ENCODE assay signal across 8 cellular contexts in genomic region chrX:68895339-68896250, GRCh38.
DNase-seq lines count a peak whose midpoint lies in the region; FAIRE-seq and TF ChIP-seq lines count a peak whose summit lies in the region.

No MANE protein-coding gene starts in this region.

- no peak for TF ChIP-seq CTCF in HEK293 (tag by site-specific recombination; IDR thresholded peaks at IDR 0.05)

- peak; percentile 43 for DNase-seq in amniotic epithelial cell (ENCODE audit: low read depth)
- peak; percentile 45 for DNase-seq in hepatic stellate cell (ENCODE audit: low spot score)
- DNase-seq in small intestine, result peak; percentile 91
- DNase-seq in COLO829 (ENCODE audit: low spot score), result no peak
- DNase-seq in NCI-H1930 (lab: John Stamatoyannopoulos, UW), result no peak
- no peak for DNase-seq in activated naive CD4-positive, alpha-beta T cell treated with anti-CD3 and anti-CD28 coated beads, Interleukin-2, amount 10 ng/mL, durations not matched to agents 7 days and 5 days
- DNase-seq in Kasumi-1 (lab: John Stamatoyannopoulos, UW), result no peak

- H3K4me1 ChIP-seq in HEK293 (ENCODE audit: control insufficient read depth, insufficient read depth, low read length), result no peaks in the 10 kb centered on the region
- no peaks in the 10 kb centered on the region for H3K4me1 ChIP-seq in small intestine (ENCODE audit: control insufficient read depth in 2 of 2, insufficient read depth in 1 of 2, low read depth in 1 of 2, low read length in 1 of 2)

- WGBS in small intestine, 3 donors, result 26 to 42% (median 40%) methylated on average over 9 of the region's 9 CpGs

- no peaks in the 10 kb centered on the region for H3K27me3 ChIP-seq in small intestine (ENCODE audit: control insufficient read depth in 2 of 2, insufficient read depth in 2 of 2, low read length in 2 of 2)

- FAIRE-seq in small intestine (lab: Jason Lieb, UNC), result no peak

- H3K27ac Mint-ChIP-seq in activated naive CD4-positive, alpha-beta T cell treated with anti-CD3 and anti-CD28 coated beads, Interleukin-2, amount 10 ng/mL, durations not matched to agents 7 days and 5 days, result no peak overlapping the region

- no peak overlapping the region for H3K4me3 Mint-ChIP-seq in activated naive CD4-positive, alpha-beta T cell treated with anti-CD3 and anti-CD28 coated beads, Interleukin-2, amount 10 ng/mL, durations not matched to agents 7 days and 5 days

- no peaks in the 10 kb centered on the region for H3K36me3 Mint-ChIP-seq in activated naive CD4-positive, alpha-beta T cell treated with anti-CD3 and anti-CD28 coated beads, Interleukin-2, amount 10 ng/mL, durations not matched to agents 7 days and 5 days

- POLR2A ChIA-PET in HEK293 (lab: Yijun Ruan, JAX), result interaction anchor here (1.2 kb wide), 2 partner anchors 12 to 67 kb away, joined by 3 read pairs; partner anchors contain the start of gene EFNB1

- H3K9me3 ChIP-seq in HEK293 (ENCODE audit: control insufficient read depth, insufficient read depth, low read depth, low read length) (no peaks in the 10 kb centered on the region), small intestine (ENCODE audit: control insufficient read depth, low read depth) (no peaks in the 10 kb centered on the region)

- H3K9me3 Mint-ChIP-seq in activated naive CD4-positive, alpha-beta T cell treated with anti-CD3 and anti-CD28 coated beads, Interleukin-2, amount 10 ng/mL, durations not matched to agents 7 days and 5 days, result no peaks in the 10 kb centered on the region

- CTCF ChIA-PET in HEK293 (lab: Yijun Ruan, JAX), result no interaction called here
- CTCF ChIA-PET in activated naive CD4-positive, alpha-beta T cell treated with anti-CD3 and anti-CD28 coated beads, Interleukin-2, amount 10 ng/mL, durations not matched to agents 7 days and 5 days (lab: Charles Lee), result no interaction called here

- no peaks in the 10 kb centered on the region for H3K36me3 ChIP-seq in HEK293 (ENCODE audit: control insufficient read depth in 2 of 2, insufficient read depth in 1 of 2, low read length in 2 of 2)
- H3K36me3 ChIP-seq in small intestine (ENCODE audit: control insufficient read depth in 2 of 2, insufficient read depth in 2 of 2, low read length in 2 of 2), result no peaks in the 10 kb centered on the region

- H3K4me1 Mint-ChIP-seq in activated naive CD4-positive, alpha-beta T cell treated with anti-CD3 and anti-CD28 coated beads, Interleukin-2, amount 10 ng/mL, durations not matched to agents 7 days and 5 days, result peaks cover 2% of the 10 kb centered on the region

- H3K27ac ChIP-seq in HEK293 (ENCODE audit: extremely low read depth, low read depth, low read length), result no peak overlapping the region
- peak overlapping the region; percentile 73 to 87 for H3K27ac ChIP-seq in small intestine (ENCODE audit: low read depth in 1 of 2, low read length in 1 of 2)

- H3K4me3 ChIP-seq in HEK293 (ENCODE audit: low read depth, low read length), result no peak overlapping the region
- no peak overlapping the region for H3K4me3 ChIP-seq in small intestine (ENCODE audit: low read depth in 1 of 2, low read length in 2 of 2)

- H3K27me3 Mint-ChIP-seq in activated naive CD4-positive, alpha-beta T cell treated with anti-CD3 and anti-CD28 coated beads, Interleukin-2, amount 10 ng/mL, durations not matched to agents 7 days and 5 days, result peaks cover 3% of the 10 kb centered on the region

TF ChIP-seq in HEK293, 187 proteins besides CTCF, POLR2A, EP300 and RAD21:
- TF ChIP-seq HIC1 (tag by site-specific recombination; IDR thresholded peaks at IDR 0.05) (no peak), GLIS1 (tag by site-specific recombination; IDR thresholded peaks at IDR 0.05) (peak; percentile 49), ZNF302 (tag by site-specific recombination; IDR thresholded peaks at IDR 0.05; ENCODE audit: low read depth) (no peak), ZNF561 (tag by site-specific recombination; IDR thresholded peaks at IDR 0.05; ENCODE audit: borderline replicate concordance) (no peak)

Comparison
In these comparisons a context has a peak if more than half of its experiments do, and no peak if none do; other contexts are left out.
1. DNase-seq: peak in amniotic epithelial cell (single experiment), hepatic stellate cell (single experiment) and small intestine (single experiment); none in COLO829 (single experiment), NCI-H1930 (0 of 2), activated naive CD4-positive, alpha-beta T cell treated with anti-CD3 and anti-CD28 coated beads, Interleukin-2, amount 10 ng/mL, durations not matched to agents 7 days and 5 days (single experiment) and Kasumi-1 (0 of 2).